8 cellular contexts compared by ENCODE assay signal in the genomic region with DNA sequence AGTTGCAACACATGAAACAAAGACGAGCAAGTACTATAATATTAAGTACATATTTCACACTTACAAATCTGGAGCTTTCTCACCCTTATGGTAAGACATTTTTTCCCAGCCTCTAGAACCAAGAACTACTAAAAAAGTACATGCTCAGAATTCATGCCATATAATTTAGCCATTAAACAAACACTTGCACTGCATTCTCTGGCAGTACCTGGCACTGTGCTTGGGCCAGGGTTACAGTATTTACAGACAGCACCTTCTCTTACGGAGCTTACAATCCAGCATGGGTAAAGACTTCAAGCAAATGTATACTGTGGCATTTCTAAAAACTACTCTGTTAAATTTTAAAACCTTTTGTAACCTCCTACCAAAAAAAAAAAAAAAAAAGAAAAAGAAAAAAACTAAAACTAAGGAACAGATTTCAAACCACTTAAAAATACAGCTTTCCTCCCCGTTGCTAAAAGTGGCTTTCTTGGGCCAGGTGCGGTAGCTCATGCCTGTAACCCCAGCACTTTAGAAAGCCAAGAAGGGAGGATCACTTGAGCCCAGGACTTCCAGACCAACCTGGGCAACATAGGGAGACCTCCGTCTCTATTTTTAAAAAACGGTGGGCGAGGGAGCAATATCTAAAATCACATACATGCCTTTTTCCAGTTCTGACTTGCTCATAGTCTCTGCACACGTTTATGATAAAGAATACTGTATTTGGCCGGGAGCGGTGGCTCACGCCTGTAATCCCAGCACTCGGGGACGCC. TPM values are rescaled to one million over a fixed set of nuclear protein-coding genes. Genes with fewer than 3 reads are reported as not detected.
DNase-seq lines count a peak whose midpoint lies in the region; FAIRE-seq and TF ChIP-seq lines count a peak whose summit lies in the region.

No MANE protein-coding gene starts in this region.

- FAIRE-seq in urothelium cell line (lab: Jason Lieb, UNC) = no peak

- no peaks in the 10 kb centered on the region for H3K9me3 Mint-ChIP-seq in activated naive CD4-positive, alpha-beta T cell treated with anti-CD3 and anti-CD28 coated beads for 36 hours

- H4K20me1 ChIP-seq in OCI-LY1 (ENCODE audit: insufficient read depth, low read length) = no peaks in the 10 kb centered on the region

- H3K27ac ChIP-seq in OCI-LY1 (ENCODE audit: low read depth, low read length, poor library complexity, severe bottlenecking) (peak overlapping the region; percentile 79), dorsolateral prefrontal cortex (peak overlapping the region in 57 of 59 donors; percentile 32 to 93 (median 79)), muscle layer of duodenum (ENCODE audit: low read length) (peak overlapping the region; percentile 49)

- H3K79me2 ChIP-seq in OCI-LY1 (ENCODE audit: insufficient read depth, low read length) = peaks cover 39% of the 10 kb centered on the region

- H3K36me3 ChIP-seq in OCI-LY1 (ENCODE audit: insufficient read depth, low read length) = no peaks in the 10 kb centered on the region; the same call in 1 of the 2 replicates
- no peaks in the 10 kb centered on the region for H3K36me3 ChIP-seq in muscle layer of duodenum (ENCODE audit: control insufficient read depth in 1 of 2, insufficient read depth in 2 of 2, low read length in 2 of 2)

- intact Hi-C loops in activated naive CD4-positive, alpha-beta T cell treated with anti-CD3 and anti-CD28 coated beads for 36 hours (cut with micrococcal nuclease) = loop anchor here (2.0 to 10.0 kb wide), 7 partner anchors 47 to 545 kb away; a partner anchor contains a TSS
- intact Hi-C loops in dorsolateral prefrontal cortex (cut with DNase I) = loop anchor here (1.0 to 10.0 kb wide), 5 partner anchors 38 to 425 kb away; a partner anchor contains a TSS

- DNase-seq in activated naive CD4-positive, alpha-beta T cell treated with anti-CD3 and anti-CD28 coated beads for 36 hours = no peak
- DNase-seq in activated naive CD4-positive, alpha-beta T cell treated with anti-CD3 and anti-CD28 coated beads, Interleukin-2, amount 50 U/mL, for 16 hours = no peak
- DNase-seq in dorsolateral prefrontal cortex = no peak
- DNase-seq in urothelium cell line (ENCODE audit: low spot score) = no peak
- no peak for DNase-seq in AG08396 (ENCODE audit: low spot score)
- no peak for DNase-seq in NK-92 (lab: John Stamatoyannopoulos, UW; ENCODE audit: unreplicated experiment)

- H3K36me3 Mint-ChIP-seq in activated naive CD4-positive, alpha-beta T cell treated with anti-CD3 and anti-CD28 coated beads for 36 hours (ENCODE audit: low read depth) = no peaks in the 10 kb centered on the region

- H3K4me1 ChIP-seq in OCI-LY1 (ENCODE audit: insufficient read depth, low read length, severe bottlenecking) (peaks cover 58% of the 10 kb centered on the region), muscle layer of duodenum (ENCODE audit: control insufficient read depth in 1 of 2, insufficient read depth in 2 of 2, low read length in 2 of 2) (peaks cover 3 to 20% of the 10 kb centered on the region in 2 donors)

- peak overlapping the region; percentile 94 for H3K4me3 ChIP-seq in OCI-LY1 (ENCODE audit: low read depth, low read length, poor library complexity, severe bottlenecking)
- peak overlapping the region; percentile 51 to 98 (median 86) for H3K4me3 ChIP-seq in dorsolateral prefrontal cortex
- peak overlapping the region; percentile 80 to 87 for H3K4me3 ChIP-seq in muscle layer of duodenum (ENCODE audit: low read depth in 1 of 2, low read length in 2 of 2)

- H3K9me3 ChIP-seq in OCI-LY1 (ENCODE audit: low read length) (no peaks in the 10 kb centered on the region), muscle layer of duodenum (ENCODE audit: control insufficient read depth in 1 of 2, low read length in 2 of 2) (no peaks in the 10 kb centered on the region)

- H3F3A ChIP-seq in OCI-LY1 (ENCODE audit: insufficient read depth, low read length) = no peaks in the 10 kb centered on the region

- H3K27ac Mint-ChIP-seq in activated naive CD4-positive, alpha-beta T cell treated with anti-CD3 and anti-CD28 coated beads for 36 hours = peak overlapping the region; percentile 84

- peaks cover 50% of the 10 kb centered on the region for H3K4me1 Mint-ChIP-seq in activated naive CD4-positive, alpha-beta T cell treated with anti-CD3 and anti-CD28 coated beads for 36 hours (ENCODE audit: low read depth)

- H3K9ac ChIP-seq in OCI-LY1 (ENCODE audit: low read length) = peak overlapping the region; percentile 83

- H3K27me3 ChIP-seq in OCI-LY1 (ENCODE audit: insufficient read depth, low read length) (no peaks in the 10 kb centered on the region), dorsolateral prefrontal cortex (no peaks in the 10 kb centered on the region), muscle layer of duodenum (ENCODE audit: low read depth, low read length) (no peaks in the 10 kb centered on the region)

- no peak overlapping the region for H2AFZ ChIP-seq in OCI-LY1 (ENCODE audit: low read length)

- no peaks in the 10 kb centered on the region for H3K9me2 ChIP-seq in OCI-LY1 (ENCODE audit: low read depth, low read length)

- peak overlapping the region; percentile 96 for H3K4me3 Mint-ChIP-seq in activated naive CD4-positive, alpha-beta T cell treated with anti-CD3 and anti-CD28 coated beads for 36 hours

- H3K27me3 Mint-ChIP-seq in activated naive CD4-positive, alpha-beta T cell treated with anti-CD3 and anti-CD28 coated beads for 36 hours (ENCODE audit: low read depth) = no peaks in the 10 kb centered on the region

- peak overlapping the region; percentile 93 for H3K4me2 ChIP-seq in OCI-LY1 (ENCODE audit: low read length)

- CTCF ChIA-PET in activated naive CD4-positive, alpha-beta T cell treated with anti-CD3 and anti-CD28 coated beads for 36 hours (lab: Charles Lee) = interaction anchor here (0.6 to 6.8 kb wide), 18 partner anchors 9 to 247 kb away, joined by 3 to 77 read pairs (median 9); no protein-coding TSS in a partner anchor

- no peak for TF ChIP-seq CTCF in OCI-LY1 (IDR thresholded peaks at IDR 0.05; ENCODE audit: low read length)
- peak in 1 of 56 donors; percentile 19 for TF ChIP-seq CTCF in dorsolateral prefrontal cortex (IDR thresholded peaks at IDR 0.05 in 54 of 56, conservative IDR thresholded peaks at IDR 0.05 in 2 of 56; ENCODE audit: low read depth in 1 of 56, partially characterized antibody in 56 of 56)

RNA-seq across cellular contexts. Expression of a gene that starts 0.9 kb away (rescaled TPM):
- total RNA-seq in activated naive CD4-positive, alpha-beta T cell treated with anti-CD3 and anti-CD28 coated beads for 36 hours = 10 to 100 TPM; 13.6 to 13.7 TPM
- 100 to 1,000 TPM in 5 of 120 experiments, 10 to 100 TPM in 115; 43.8 to 111 (median 81.7) TPM for total RNA-seq in dorsolateral prefrontal cortex

RNA-seq across cellular contexts. Expression of a gene that starts 47.6 kb away (rescaled TPM):
- total RNA-seq in activated naive CD4-positive, alpha-beta T cell treated with anti-CD3 and anti-CD28 coated beads for 36 hours = 1 to 10 TPM; 4.1 to 4.9 TPM
- 1 to 10 TPM; 1.5 to 7.6 (median 3.3) TPM for total RNA-seq in dorsolateral prefrontal cortex
